9 cellular contexts compared by ENCODE assay signal in genomic region chr11:120612363-120613263, GRCh38.
DNase-seq lines count a peak whose midpoint lies in the region; ATAC-seq, FAIRE-seq and TF ChIP-seq lines count a peak whose summit lies in the region.
"Had no signal": no experiment of that assay in that cellular context is flagged by ENCODE, and none has a peak within 500 bp of the region (broad histone marks: within the 10 kb centered on the region; RNA-seq: fewer than 3 reads in every experiment).

No MANE protein-coding gene starts in this region.

- in situ Hi-C loops in gastrocnemius medialis (cut with MboI; ENCODE audit: low sequenced_read_pairs in 4 of 4) = no loop called here

- POLR2A ChIA-PET in CD8-positive, alpha-beta T cell (lab: Charles Lee) = no interaction called here

- no peak overlapping the region for H3K27ac Mint-ChIP-seq in CD8-positive, alpha-beta T cell
- no peak overlapping the region for H3K27ac Mint-ChIP-seq in HFFc6

- no peaks in the 10 kb centered on the region for H3K4me1 Mint-ChIP-seq in CD8-positive, alpha-beta T cell (ENCODE audit: low read depth)
- peaks cover 6% of the 10 kb centered on the region; the same call in 1 of the 2 replicates for H3K4me1 Mint-ChIP-seq in HFFc6 (ENCODE audit: low read depth)

- no peak for TF ChIP-seq POLR2A in gastrocnemius medialis (IDR thresholded peaks at IDR 0.05)

- DNase-seq in GM18507 (ENCODE audit: extremely low spot score, insufficient read length, low read depth) (peak; percentile 66), LHCN-M2 (ENCODE audit: low read depth) (peak; percentile 44), left ventricle myocardium inferior (peak; percentile 61), gastrocnemius medialis (no peak), NCI-H345 treated with DMSO at 0.1 percent for 48 hours (lab: John Stamatoyannopoulos, UW; ENCODE audit: unreplicated experiment) (no peak), HFFc6 (no peak)
- no peak for DNase-seq in CD8-positive, alpha-beta T cell

- intact Hi-C loops in left ventricle myocardium inferior (cut with micrococcal nuclease) = no loop called here
- intact Hi-C loops in gastrocnemius medialis (cut with DNase I; ENCODE audit: low total_unique reads) = no loop called here
- intact Hi-C loops in CD8-positive, alpha-beta T cell (cut with DNase I, micrococcal nuclease) = no loop called here

- H3K27me3 ChIP-seq in left ventricle myocardium inferior (ENCODE audit: low read depth) (peaks cover 25% of the 10 kb centered on the region), gastrocnemius medialis (no peaks in the 10 kb centered on the region)
- H3K27me3 ChIP-seq in CD8-positive, alpha-beta T cell (ENCODE audit: insufficient read depth, low read length) = no peaks in the 10 kb centered on the region

- no peaks in the 10 kb centered on the region for H3K36me3 Mint-ChIP-seq in CD8-positive, alpha-beta T cell
- peaks cover 2% of the 10 kb centered on the region for H3K36me3 Mint-ChIP-seq in HFFc6 (ENCODE audit: low read depth)

- H3K27ac ChIP-seq in left ventricle myocardium inferior (replicated peaks) (no peak overlapping the region), gastrocnemius medialis (no peak overlapping the region)
- H3K27ac ChIP-seq in CD8-positive, alpha-beta T cell (ENCODE audit: low read depth, low read length) = no peak overlapping the region
- H3K27ac ChIP-seq: KMS-11 had no signal

- no peak overlapping the region for H3K4me3 ChIP-seq in left ventricle myocardium inferior
- no peak overlapping the region for H3K4me3 ChIP-seq in gastrocnemius medialis
- no peak overlapping the region for H3K4me3 ChIP-seq in CD8-positive, alpha-beta T cell (ENCODE audit: low read depth, low read length)

- H3K36me3 ChIP-seq in left ventricle myocardium inferior (no peaks in the 10 kb centered on the region), gastrocnemius medialis (no peaks in the 10 kb centered on the region)
- no peaks in the 10 kb centered on the region for H3K36me3 ChIP-seq in CD8-positive, alpha-beta T cell (ENCODE audit: insufficient read depth, low read length)

- CTCF ChIA-PET in CD8-positive, alpha-beta T cell (lab: Charles Lee) = interaction anchor here (0.6 kb wide), 1 partner anchor 308 kb away, joined by 3 read pairs; no protein-coding TSS in a partner anchor

- H3K27me3 Mint-ChIP-seq in CD8-positive, alpha-beta T cell (ENCODE audit: low read depth) = peaks cover 6% of the 10 kb centered on the region
- H3K27me3 Mint-ChIP-seq in HFFc6 (ENCODE audit: insufficient read depth) = peaks cover 11% of the 10 kb centered on the region

- TF ChIP-seq CTCF in left ventricle myocardium inferior (IDR thresholded peaks at IDR 0.05; ENCODE audit: borderline replicate concordance) = no peak
- no peak for TF ChIP-seq CTCF in gastrocnemius medialis (IDR thresholded peaks at IDR 0.05 in 4 of 5, conservative IDR thresholded peaks at IDR 0.05 in 1 of 5)
- no peak for TF ChIP-seq CTCF in CD8-positive, alpha-beta T cell (IDR thresholded peaks at IDR 0.05)
- no peak for TF ChIP-seq CTCF in HFFc6 (IDR thresholded peaks at IDR 0.05)

- peaks cover 14% of the 10 kb centered on the region for H3K4me1 ChIP-seq in left ventricle myocardium inferior
- no peaks in the 10 kb centered on the region for H3K4me1 ChIP-seq in gastrocnemius medialis
- no peaks in the 10 kb centered on the region for H3K4me1 ChIP-seq in CD8-positive, alpha-beta T cell (ENCODE audit: insufficient read depth, low read length)

- peak; percentile 84 for ATAC-seq in GM21619 (IDR thresholded peaks at IDR 0.05; ENCODE audit: unreplicated experiment)
- ATAC-seq in gastrocnemius medialis = no peak
- ATAC-seq in CD8-positive, alpha-beta T cell = no peak

- no peak overlapping the region for H3K4me3 Mint-ChIP-seq in CD8-positive, alpha-beta T cell
- no peak overlapping the region for H3K4me3 Mint-ChIP-seq in HFFc6

- H3K9me3 Mint-ChIP-seq in CD8-positive, alpha-beta T cell = peaks cover 1% of the 10 kb centered on the region
- H3K9me3 Mint-ChIP-seq in HFFc6 = peaks cover 3% of the 10 kb centered on the region

- peaks cover 2% of the 10 kb centered on the region for H3K9me3 ChIP-seq in left ventricle myocardium inferior (replicated peaks)
- no peaks in the 10 kb centered on the region for H3K9me3 ChIP-seq in gastrocnemius medialis
- H3K9me3 ChIP-seq in CD8-positive, alpha-beta T cell (ENCODE audit: low read length) = no peaks in the 10 kb centered on the region

- FAIRE-seq in GM18507 (lab: Jason Lieb, UNC) = peak; percentile 99

Comparison
In these comparisons a context has a peak if more than half of its experiments do, and no peak if none do; other contexts are left out.
1. DNase-seq: peak in GM18507 (single experiment), LHCN-M2 (single experiment) and left ventricle myocardium inferior (single experiment); none in gastrocnemius medialis (0 of 2), NCI-H345 treated with DMSO at 0.1 percent for 48 hours (single experiment), CD8-positive, alpha-beta T cell (0 of 7) and HFFc6 (single experiment).